8 cellular contexts compared by ENCODE assay signal in genomic region chr2:130728007-130728454, GRCh38. TPM values are rescaled to one million over a fixed set of nuclear protein-coding genes. Genes with fewer than 3 reads are reported as not detected.
A peak's percentile ranks its signal among the peaks of the same experiment; 100 is the strongest.
DNase-seq lines count a peak whose midpoint lies in the region; ATAC-seq and TF ChIP-seq lines count a peak whose summit lies in the region.

No MANE protein-coding gene starts in this region.

- no peaks in the 10 kb centered on the region for H3K9me3 ChIP-seq in gastrocnemius medialis

- DNase-seq in activated CD4-positive, alpha-beta T cell treated with anti-CD3 and anti-CD28 coated beads, Interleukin-2, amount 50 U/mL, for 48 hours: peak; percentile 29 to 45
- DNase-seq in glutamatergic neuron (no peak), gastrocnemius medialis (no peak), AG08396 (ENCODE audit: low spot score) (no peak), activated gamma-delta T cell (lab: John Stamatoyannopoulos, UW) (no peak)
- DNase-seq in NK-92 treated with Interleukin-12 subunit alpha and Interleukin-12 subunit beta, amount 100 ng/mL, for 24 hours (lab: John Stamatoyannopoulos, UW): no peak

- peak overlapping the region; percentile 76 for H3K4me3 Mint-ChIP-seq in glutamatergic neuron (ENCODE audit: unreplicated experiment)

- intact Hi-C loops in gastrocnemius medialis (cut with DNase I; ENCODE audit: low total_unique reads): no loop called here

- in situ Hi-C loops in gastrocnemius medialis (cut with MboI; ENCODE audit: low sequenced_read_pairs in 4 of 4): no loop called here

- H3K36me3 Mint-ChIP-seq in glutamatergic neuron (ENCODE audit: unreplicated experiment): no peaks in the 10 kb centered on the region

- no peak for TF ChIP-seq POLR2A in gastrocnemius medialis (IDR thresholded peaks at IDR 0.05)

- H3K27me3 ChIP-seq in gastrocnemius medialis: peaks cover 9 to 18% (median 16%) of the 10 kb centered on the region in 3 donors

- peak overlapping the region in 2 of 4 donors; percentile 34 to 55 for H3K27ac ChIP-seq in gastrocnemius medialis

- peak overlapping the region; percentile 89 for H3K27ac Mint-ChIP-seq in glutamatergic neuron (ENCODE audit: unreplicated experiment)

- TF ChIP-seq CTCF in glutamatergic neuron (IDR thresholded peaks at IDR 0.05; ENCODE audit: partially characterized antibody, unreplicated experiment) (no peak), gastrocnemius medialis (IDR thresholded peaks at IDR 0.05 in 4 of 5, conservative IDR thresholded peaks at IDR 0.05 in 1 of 5) (no peak)

- peaks cover 5 to 11% of the 10 kb centered on the region in 2 donors for H3K4me1 ChIP-seq in gastrocnemius medialis

- peaks cover 7% of the 10 kb centered on the region for H3K27me3 Mint-ChIP-seq in glutamatergic neuron (ENCODE audit: unreplicated experiment)

- H3K9me3 Mint-ChIP-seq in glutamatergic neuron (ENCODE audit: unreplicated experiment): peaks cover 5% of the 10 kb centered on the region

- ATAC-seq in GM19351 (IDR thresholded peaks at IDR 0.05; ENCODE audit: unreplicated experiment) (peak; percentile 29), HG03354 (IDR thresholded peaks at IDR 0.05; ENCODE audit: poor library complexity, severe bottlenecking, unreplicated experiment) (peak; percentile 15), gastrocnemius medialis (peak in 1 of 2 donors; percentile 24)

- peak overlapping the region; percentile 43 to 59 (median 52) for H3K4me3 ChIP-seq in gastrocnemius medialis

- H3K36me3 ChIP-seq in gastrocnemius medialis: no peaks in the 10 kb centered on the region

- peaks cover 2% of the 10 kb centered on the region for H3K4me1 Mint-ChIP-seq in glutamatergic neuron (ENCODE audit: low read depth, unreplicated experiment)

RNA-seq across cellular contexts. Expression of gene GPR148, which starts 0.8 kb away (rescaled TPM):
- total RNA-seq in glutamatergic neuron (ENCODE audit: unreplicated experiment) (not detected), gastrocnemius medialis (not detected)

RNA-seq across cellular contexts. Expression of gene AMER3, which starts 27.3 kb away (rescaled TPM):
- total RNA-seq in glutamatergic neuron (ENCODE audit: unreplicated experiment): 20.6 TPM
- total RNA-seq in gastrocnemius medialis: not detected

Comparison
In these comparisons a context has a peak if more than half of its experiments do, and no peak if none do; other contexts are left out.
1. DNase-seq: peak in activated CD4-positive, alpha-beta T cell treated with anti-CD3 and anti-CD28 coated beads, Interleukin-2, amount 50 U/mL, for 48 hours (2 of 2); none in glutamatergic neuron (single experiment), gastrocnemius medialis (0 of 2), NK-92 treated with Interleukin-12 subunit alpha and Interleukin-12 subunit beta, amount 100 ng/mL, for 24 hours (single experiment), AG08396 (single experiment) and activated gamma-delta T cell (single experiment).
2. RNA of gene AMER3, which starts 27.3 kb away (total RNA-seq): 20.6 TPM in glutamatergic neuron (single experiment); not detected in gastrocnemius medialis; every median in the first group is over 10 times any median in the second.